In the genomic region with DNA sequence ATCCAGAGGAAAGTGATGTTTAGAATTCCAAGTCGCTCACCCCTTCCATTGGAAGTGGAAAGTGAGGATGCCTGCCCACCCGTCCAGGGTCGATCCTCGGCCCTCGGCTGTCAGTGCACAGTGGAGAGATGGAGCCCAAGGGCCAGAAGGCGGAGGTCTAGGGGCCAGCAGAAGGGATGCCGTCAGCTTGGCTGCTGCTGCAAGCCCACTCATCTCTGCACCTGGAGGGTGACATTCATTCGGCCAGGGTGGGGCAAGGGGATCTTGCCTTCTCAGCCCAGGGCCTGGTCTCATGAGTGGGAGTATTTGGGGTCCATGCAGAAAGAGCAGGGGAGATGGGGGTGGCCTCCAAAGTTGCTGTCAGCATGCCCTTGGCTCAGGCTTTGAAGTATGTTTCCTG, we compare ENCODE assay signal across 21 cellular contexts. TPM values are rescaled to one million over a fixed set of nuclear protein-coding genes. Genes with fewer than 3 reads are reported as not detected.
DNase-seq lines count a peak whose midpoint lies in the region; ATAC-seq, FAIRE-seq and TF ChIP-seq lines count a peak whose summit lies in the region.
"Had no signal": no experiment of that assay in that cellular context is flagged by ENCODE, and none has a peak within 500 bp of the region (broad histone marks: within the 10 kb centered on the region; RNA-seq: fewer than 3 reads in every experiment).

No MANE protein-coding gene starts in this region.

- TF ChIP-seq CTCF in chondrocyte (IDR thresholded peaks at IDR 0.05) (no peak), lower lobe of right lung (IDR thresholded peaks at IDR 0.05) (no peak)

- H3K9me3 Mint-ChIP-seq in chondrocyte (ENCODE audit: low read depth): peaks cover 10% of the 10 kb centered on the region
- H3K9me3 Mint-ChIP-seq: CD4-positive, CD25-positive, alpha-beta regulatory T cell had no signal

- no peak overlapping the region for H3K4me3 ChIP-seq in lower lobe of right lung
- H3K4me3 ChIP-seq: GM23248, HAP-1 had no signal

- no peaks in the 10 kb centered on the region for H3K36me3 Mint-ChIP-seq in chondrocyte (ENCODE audit: low read depth)
- H3K36me3 Mint-ChIP-seq: CD4-positive, CD25-positive, alpha-beta regulatory T cell; CD8-positive, alpha-beta memory T cell had no signal

- no peaks in the 10 kb centered on the region for H3K27me3 ChIP-seq in lower lobe of right lung (ENCODE audit: low read depth)
- H3K27me3 ChIP-seq: BE2C had no signal

- H3K4me1 Mint-ChIP-seq in chondrocyte (ENCODE audit: low read depth): peaks cover 7% of the 10 kb centered on the region

- no peak overlapping the region for H3K27ac Mint-ChIP-seq in chondrocyte (ENCODE audit: unreplicated experiment)
- H3K27ac Mint-ChIP-seq: CD4-positive, CD25-positive, alpha-beta regulatory T cell; CD8-positive, alpha-beta memory T cell had no signal

- H3K27ac ChIP-seq in lower lobe of right lung: no peak overlapping the region
- H3K27ac ChIP-seq: GM23248 had no signal

- FAIRE-seq in HTR-8/SVneo (lab: Jason Lieb, UNC) (peak; percentile 4), GM19239 (lab: Jason Lieb, UNC) (no peak)
- FAIRE-seq: A204.1, G401.6, GM12891 had no signal

- ATAC-seq in lower lobe of right lung (no peak), HG03135 (IDR thresholded peaks at IDR 0.05; ENCODE audit: unreplicated experiment) (no peak)

- DNase-seq in HTR-8/SVneo (ENCODE audit: insufficient read length, low spot score) (no peak), chondrocyte (ENCODE audit: low spot score) (peak; percentile 67), lower lobe of right lung (peak; percentile 22), posterior vena cava (ENCODE audit: low spot score) (peak; percentile 70), OCI-M1 (lab: John Stamatoyannopoulos, UW) (no peak), GM19239 (ENCODE audit: insufficient read length, low spot score) (no peak)
- DNase-seq: ACHN; C1 segment of cervical spinal cord; CD4-positive, CD25-positive, alpha-beta regulatory T cell; COR-L47; DMS 273 treated with DMSO at 0.1 percent for 48 hours had no signal

- H3K4me1 ChIP-seq in lower lobe of right lung: no peaks in the 10 kb centered on the region
- H3K4me1 ChIP-seq: HAP-1 had no signal

- peaks cover 2% of the 10 kb centered on the region for H3K9me3 ChIP-seq in lower lobe of right lung
- H3K9me3 ChIP-seq: BE2C, HAP-1 had no signal

- no peaks in the 10 kb centered on the region for H3K36me3 ChIP-seq in lower lobe of right lung
- H3K36me3 ChIP-seq: BE2C, HAP-1 had no signal

- no peaks in the 10 kb centered on the region for H3K27me3 Mint-ChIP-seq in chondrocyte (ENCODE audit: low read depth)

- intact Hi-C loops in lower lobe of right lung (cut with DNase I): no loop called here
- intact Hi-C loops in posterior vena cava (cut with DNase I): no loop called here

- H3K4me3 Mint-ChIP-seq in chondrocyte (ENCODE audit: unreplicated experiment): no peak overlapping the region
- H3K4me3 Mint-ChIP-seq: CD4-positive, CD25-positive, alpha-beta regulatory T cell; CD8-positive, alpha-beta memory T cell had no signal

RNA-seq across cellular contexts. Expression of a gene that starts 30.7 kb away (rescaled TPM):
- total RNA-seq in chondrocyte: not detected in 3 replicates
- not detected for total RNA-seq in lower lobe of right lung
- not detected for total RNA-seq in posterior vena cava
- total RNA-seq: CD4-positive, CD25-positive, alpha-beta regulatory T cell; CD8-positive, alpha-beta memory T cell; GM23248; H4; HT-29 had no signal

Comparison
In these comparisons a context has a peak if more than half of its experiments do, and no peak if none do; other contexts are left out.
1. DNase-seq: peak in chondrocyte (single experiment), lower lobe of right lung (single experiment) and posterior vena cava (single experiment); none in HTR-8/SVneo (single experiment), OCI-M1 (single experiment) and GM19239 (single experiment).